8 cellular contexts compared by ENCODE assay signal in the genomic region with DNA sequence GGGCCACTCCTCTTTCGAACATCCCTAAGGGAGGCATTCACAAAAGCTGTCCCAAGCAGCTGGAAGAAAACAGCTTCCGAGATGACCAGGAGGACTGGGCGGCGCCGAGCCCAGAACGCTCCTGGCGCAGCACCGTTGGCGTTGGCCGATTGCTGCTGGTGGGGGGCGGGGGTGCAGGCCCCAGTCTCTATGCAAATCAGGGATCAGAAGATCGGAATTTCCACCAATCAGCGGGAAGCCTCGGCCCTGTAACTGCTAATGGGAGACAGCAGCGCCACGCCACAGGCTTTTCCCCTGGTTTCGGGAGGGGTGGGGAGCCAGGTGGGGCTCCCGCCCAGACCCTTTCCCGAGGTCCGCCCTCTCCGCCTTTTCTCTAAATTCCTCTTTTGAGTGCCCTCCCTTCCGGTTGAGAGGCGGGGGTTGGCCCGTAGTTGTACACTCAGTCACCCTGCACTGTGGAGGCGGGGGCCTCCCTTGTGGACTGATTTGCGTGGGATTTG. TPM values are rescaled to one million over a fixed set of nuclear protein-coding genes. Genes with fewer than 3 reads are reported as not detected.
DNase-seq lines count a peak whose midpoint lies in the region; ATAC-seq and TF ChIP-seq lines count a peak whose summit lies in the region.

No MANE protein-coding gene starts in this region.

- H3K4me2 ChIP-seq in neural progenitor cell = peak overlapping the region; percentile 59

- H3K36me3 Mint-ChIP-seq in CD4-positive, CD25-positive, alpha-beta regulatory T cell = peaks cover 37% of the 10 kb centered on the region
- H3K36me3 Mint-ChIP-seq in WTC11 = peaks cover 23% of the 10 kb centered on the region
- peaks cover 19% of the 10 kb centered on the region for H3K36me3 Mint-ChIP-seq in neural progenitor cell

- H3K36me3 ChIP-seq in CD4-positive, CD25-positive, alpha-beta regulatory T cell (ENCODE audit: control insufficient read depth, insufficient read depth, low read length) = peaks cover 49% of the 10 kb centered on the region
- H3K36me3 ChIP-seq in neural progenitor cell = no peaks in the 10 kb centered on the region

- peak in 1 of 2 donors; percentile 43 for ATAC-seq in CD4-positive, CD25-positive, alpha-beta regulatory T cell (ENCODE audit: low read depth in 2 of 2)
- ATAC-seq in HG02884 (IDR thresholded peaks at IDR 0.05; ENCODE audit: unreplicated experiment) (peak; percentile 49), WTC11 (peak; percentile 96), foreskin keratinocyte (peak; percentile 69), GM18873 (IDR thresholded peaks at IDR 0.05; ENCODE audit: low FRiP score, unreplicated experiment) (no peak)

- POLR2A ChIA-PET in WTC11 (lab: Charles Lee) = interaction anchor here (0.7 to 2.2 kb wide), 3 partner anchors 9 to 27 kb away, joined by 5 to 21 read pairs (median 7); a partner anchor contains a TSS

- no peaks in the 10 kb centered on the region for H3K27me3 Mint-ChIP-seq in CD4-positive, CD25-positive, alpha-beta regulatory T cell
- no peaks in the 10 kb centered on the region for H3K27me3 Mint-ChIP-seq in WTC11 (ENCODE audit: low read depth)
- peaks cover 2% of the 10 kb centered on the region for H3K27me3 Mint-ChIP-seq in neural progenitor cell (ENCODE audit: insufficient read depth, low read depth)

- peaks cover 30% of the 10 kb centered on the region for H3F3A ChIP-seq in neural progenitor cell (ENCODE audit: low read depth)

- peaks cover 10 to 30% (median 19%) of the 10 kb centered on the region in 4 donors for H3K4me1 Mint-ChIP-seq in CD4-positive, CD25-positive, alpha-beta regulatory T cell
- peaks cover 25% of the 10 kb centered on the region for H3K4me1 Mint-ChIP-seq in WTC11
- peaks cover 19% of the 10 kb centered on the region for H3K4me1 Mint-ChIP-seq in neural progenitor cell

- peak overlapping the region in 3 of 4 donors; percentile 19 to 65 (median 24) for H3K4me3 Mint-ChIP-seq in CD4-positive, CD25-positive, alpha-beta regulatory T cell
- peak overlapping the region; percentile 65 for H3K4me3 Mint-ChIP-seq in WTC11
- peak overlapping the region; percentile 80 for H3K4me3 Mint-ChIP-seq in neural progenitor cell

- H3K4me1 ChIP-seq in CD4-positive, CD25-positive, alpha-beta regulatory T cell (ENCODE audit: control insufficient read depth, insufficient read depth, low read length, poor library complexity, severe bottlenecking) = peaks cover 8% of the 10 kb centered on the region
- peaks cover 14% of the 10 kb centered on the region for H3K4me1 ChIP-seq in foreskin keratinocyte
- H3K4me1 ChIP-seq in neural progenitor cell = peaks cover 10% of the 10 kb centered on the region

- H3K4me3 ChIP-seq in CD4-positive, CD25-positive, alpha-beta regulatory T cell (ENCODE audit: low read depth, low read length) = no peak overlapping the region
- peak overlapping the region; percentile 21 for H3K4me3 ChIP-seq in neural progenitor cell

- H4K20me1 ChIP-seq in neural progenitor cell (ENCODE audit: low read depth) = no peaks in the 10 kb centered on the region

- H3K9me3 Mint-ChIP-seq in CD4-positive, CD25-positive, alpha-beta regulatory T cell = no peaks in the 10 kb centered on the region
- H3K9me3 Mint-ChIP-seq in WTC11 (no peaks in the 10 kb centered on the region), neural progenitor cell (no peaks in the 10 kb centered on the region)

- H3K9me3 ChIP-seq in CD4-positive, CD25-positive, alpha-beta regulatory T cell (ENCODE audit: control insufficient read depth in 2 of 2, low read length in 2 of 2) = no peaks in the 10 kb centered on the region
- no peaks in the 10 kb centered on the region for H3K9me3 ChIP-seq in neural progenitor cell (ENCODE audit: low read depth)

- H2AFZ ChIP-seq in neural progenitor cell (replicated peaks) = no peak overlapping the region

- no peak overlapping the region for H3K9ac ChIP-seq in neural progenitor cell

- CTCF ChIA-PET in WTC11 (lab: Charles Lee) = interaction anchor here (0.8 to 2.3 kb wide), 4 partner anchors 9 to 78 kb away, joined by 4 to 14 read pairs (median 4); a partner anchor contains a TSS

- peak in 1 of 3 donors; percentile 25 for DNase-seq in CD4-positive, CD25-positive, alpha-beta regulatory T cell
- DNase-seq in WTC11 (ENCODE audit: low spot score) (peak; percentile 99), foreskin keratinocyte (peak; percentile 89 to 98), neural progenitor cell (ENCODE audit: low spot score) (peak; percentile 98), NCI-H446 treated with DMSO at 0.1 percent for 48 hours (lab: John Stamatoyannopoulos, UW) (no peak)
- no peak for DNase-seq in activated CD8-positive, alpha-beta memory T cell treated with anti-CD3 and anti-CD28 coated beads for 24 hours

- no peaks in the 10 kb centered on the region for H3K27me3 ChIP-seq in CD4-positive, CD25-positive, alpha-beta regulatory T cell (ENCODE audit: control insufficient read depth, insufficient read depth, low read length)
- H3K27me3 ChIP-seq in foreskin keratinocyte = no peaks in the 10 kb centered on the region
- no peaks in the 10 kb centered on the region for H3K27me3 ChIP-seq in neural progenitor cell

- TF ChIP-seq CTCF in WTC11 (IDR thresholded peaks at IDR 0.05) (no peak), foreskin keratinocyte (conservative IDR thresholded peaks at IDR 0.05) (peak; percentile 2), neural progenitor cell (IDR thresholded peaks at IDR 0.05) (no peak)

- H3K27ac ChIP-seq in CD4-positive, CD25-positive, alpha-beta regulatory T cell (ENCODE audit: insufficient read depth, low read length, poor library complexity, severe bottlenecking) = peak overlapping the region; percentile 37
- H3K27ac ChIP-seq in foreskin keratinocyte = peak overlapping the region; percentile 95
- H3K27ac ChIP-seq in neural progenitor cell = peak overlapping the region; percentile 77

- peak overlapping the region in 2 of 3 donors; percentile 26 to 83 for H3K27ac Mint-ChIP-seq in CD4-positive, CD25-positive, alpha-beta regulatory T cell
- peak overlapping the region; percentile 100 for H3K27ac Mint-ChIP-seq in WTC11
- peak overlapping the region; percentile 74 for H3K27ac Mint-ChIP-seq in neural progenitor cell

- no peaks in the 10 kb centered on the region for H3K79me2 ChIP-seq in neural progenitor cell (ENCODE audit: low read depth)

TF ChIP-seq in WTC11, 78 proteins besides CTCF, POLR2A, EP300 and RAD21 (continues in another document):
- TF ChIP-seq, protein P1, sequence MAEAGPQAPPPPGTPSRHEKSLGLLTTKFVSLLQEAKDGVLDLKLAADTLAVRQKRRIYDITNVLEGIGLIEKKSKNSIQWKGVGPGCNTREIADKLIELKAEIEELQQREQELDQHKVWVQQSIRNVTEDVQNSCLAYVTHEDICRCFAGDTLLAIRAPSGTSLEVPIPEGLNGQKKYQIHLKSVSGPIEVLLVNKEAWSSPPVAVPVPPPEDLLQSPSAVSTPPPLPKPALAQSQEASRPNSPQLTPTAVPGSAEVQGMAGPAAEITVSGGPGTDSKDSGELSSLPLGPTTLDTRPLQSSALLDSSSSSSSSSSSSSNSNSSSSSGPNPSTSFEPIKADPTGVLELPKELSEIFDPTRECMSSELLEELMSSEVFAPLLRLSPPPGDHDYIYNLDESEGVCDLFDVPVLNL (CRISPR knock-in tag; IDR thresholded peaks at IDR 0.05; ENCODE audit: borderline replicate concordance, low read depth) = no peak
- TF ChIP-seq, protein P2, sequence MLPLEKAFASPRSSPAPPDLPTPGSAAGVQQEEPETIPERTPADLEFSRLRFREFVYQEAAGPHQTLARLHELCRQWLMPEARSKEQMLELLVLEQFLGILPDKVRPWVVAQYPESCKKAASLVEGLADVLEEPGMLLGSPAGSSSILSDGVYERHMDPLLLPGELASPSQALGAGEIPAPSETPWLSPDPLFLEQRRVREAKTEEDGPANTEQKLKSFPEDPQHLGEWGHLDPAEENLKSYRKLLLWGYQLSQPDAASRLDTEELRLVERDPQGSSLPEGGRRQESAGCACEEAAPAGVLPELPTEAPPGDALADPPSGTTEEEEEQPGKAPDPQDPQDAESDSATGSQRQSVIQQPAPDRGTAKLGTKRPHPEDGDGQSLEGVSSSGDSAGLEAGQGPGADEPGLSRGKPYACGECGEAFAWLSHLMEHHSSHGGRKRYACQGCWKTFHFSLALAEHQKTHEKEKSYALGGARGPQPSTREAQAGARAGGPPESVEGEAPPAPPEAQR (CRISPR knock-in tag; IDR thresholded peaks at IDR 0.05) = no peak
- no peak for TF ChIP-seq SMAD3 (CRISPR knock-in tag; IDR thresholded peaks at IDR 0.05; ENCODE audit: borderline replicate concordance)

RNA-seq across cellular contexts. Expression of a gene that starts 27.0 kb away (rescaled TPM):
- 64.1 TPM for total RNA-seq in CD4-positive, CD25-positive, alpha-beta regulatory T cell
- polyA plus RNA-seq in CD4-positive, CD25-positive, alpha-beta regulatory T cell = 100 to 1,000 TPM in 2 of 4 donors, 10 to 100 TPM in 2; 90.9 to 115 (median 100) TPM
- total RNA-seq in WTC11 (2021) (44.0 to 49.5 TPM (median 47.7 TPM) in 3 replicates), foreskin keratinocyte (62.6 and 64.7 TPM in 2 replicates), neural progenitor cell (ENCODE audit: low replicate concordance) (25.1 and 28.6 TPM in 2 replicates)
- 89.4 and 92.1 TPM in 2 replicates for polyA plus RNA-seq in foreskin keratinocyte

RNA-seq across cellular contexts. Expression of a gene that starts 56.2 kb away (rescaled TPM):
- total RNA-seq in CD4-positive, CD25-positive, alpha-beta regulatory T cell = 90.4 TPM
- 100 to 1,000 TPM in 1 of 4 donors, 10 to 100 TPM in 3; 67.7 to 105 (median 85.0) TPM for polyA plus RNA-seq in CD4-positive, CD25-positive, alpha-beta regulatory T cell
- total RNA-seq in WTC11 (2021) = 121 to 132 TPM (median 129 TPM) in 3 replicates
- 145 and 169 TPM in 2 replicates for total RNA-seq in foreskin keratinocyte
- 104 and 117 TPM in 2 replicates for polyA plus RNA-seq in foreskin keratinocyte
- total RNA-seq in neural progenitor cell (ENCODE audit: low replicate concordance) = 65.4 and 79.3 TPM in 2 replicates

Comparison
In these comparisons a context has a peak if more than half of its experiments do, and no peak if none do; other contexts are left out.
1. DNase-seq: peak in WTC11 (single experiment), foreskin keratinocyte (2 of 2) and neural progenitor cell (single experiment); none in NCI-H446 treated with DMSO at 0.1 percent for 48 hours (single experiment) and activated CD8-positive, alpha-beta memory T cell treated with anti-CD3 and anti-CD28 coated beads for 24 hours (single experiment).
2. H3K27ac ChIP-seq: peak in every context shown above with its lines; median percentile 95 in foreskin keratinocyte; 77 in neural progenitor cell; 37 in CD4-positive, CD25-positive, alpha-beta regulatory T cell.
3. H3K4me3 Mint-ChIP-seq: peak in every context shown above with its lines; median percentile 80 in neural progenitor cell; 65 in WTC11; 24 in CD4-positive, CD25-positive, alpha-beta regulatory T cell.
4. Peak in every context shown above with its lines, with median percentiles within 50 percentile points of each other: H3K27ac Mint-ChIP-seq.